ENCODE assay signal across 1 cellular context in the genomic region with DNA sequence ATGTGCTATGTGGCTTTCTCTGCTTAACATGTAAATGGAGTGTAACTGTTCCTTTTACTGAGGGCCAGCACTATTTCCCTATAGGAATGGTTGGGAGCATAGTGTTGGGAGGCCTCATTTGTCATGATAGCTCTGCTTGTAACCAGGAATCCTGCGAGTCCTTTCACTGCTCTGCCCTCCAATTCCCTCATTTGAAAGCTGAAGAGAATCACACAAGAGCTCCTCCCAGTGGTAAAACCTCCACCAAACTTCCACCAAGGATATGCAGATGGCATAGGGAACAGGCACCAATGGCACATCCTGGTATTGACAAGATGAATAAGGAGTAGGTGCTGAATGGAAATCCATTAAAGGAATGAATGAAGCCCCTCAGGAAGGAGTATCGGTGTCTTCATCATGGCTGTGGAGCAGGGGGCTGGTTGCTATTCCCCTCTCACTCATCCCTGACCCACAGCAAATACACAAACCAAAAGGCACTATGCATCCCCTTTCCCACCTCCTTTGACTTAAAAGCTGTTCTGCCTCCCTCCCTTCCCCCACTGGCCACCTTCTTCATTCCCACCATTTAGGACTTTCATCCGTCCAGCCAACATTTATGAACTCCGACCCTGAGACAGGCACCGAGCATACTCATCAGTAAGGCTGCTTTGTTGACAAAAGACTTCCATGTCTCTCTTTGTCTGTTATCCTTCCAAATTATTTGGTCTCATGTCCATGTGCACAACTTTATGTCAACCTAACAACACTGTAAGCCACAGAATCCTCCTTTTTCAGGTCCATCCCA.
TF ChIP-seq lines count a peak whose summit lies in the region.

No MANE protein-coding gene starts in this region.

TF ChIP-seq in GM23338, 12 proteins besides CTCF, POLR2A, EP300 and RAD21 (continued from another document):
- TF ChIP-seq CREB1 (CRISPR knock-in tag; IDR thresholded peaks at IDR 0.05; ENCODE audit: low read depth) (no peak), POLR2AphosphoS5 (IDR thresholded peaks at IDR 0.05; ENCODE audit: low read depth) (no peak)
